33 cellular contexts compared by ENCODE assay signal in genomic region chr2:144475596-144475995, GRCh38.
"Had no signal": no experiment of that assay in that cellular context is flagged by ENCODE, and none has a peak within 500 bp of the region (broad histone marks: within the 10 kb centered on the region; RNA-seq: fewer than 3 reads in every experiment).

No MANE protein-coding gene starts in this region.

- H3K9me3 ChIP-seq: breast epithelium, lower lobe of right lung, pancreas, prostate gland, stomach, testis, transverse colon had no signal

- H3K9me3 Mint-ChIP-seq: activated B cell treated with CpG ODN at 0.5 μM for 24 hours; activated naive CD4-positive, alpha-beta T cell treated with anti-CD3 and anti-CD28 coated beads, Interleukin-2, amount 50 U/mL, for 24 hours; activated naive CD8-positive, alpha-beta T cell treated with anti-CD3 and anti-CD28 coated beads, Interleukin-2, amount 50 U/mL, for 24 hours; activated T-helper 2 cell treated with anti-CD3 and anti-CD28 coated beads, Interferon-gamma antibody, Interleukin-2, Interleukin-4, amounts not matched to agents 10 μg/mL and 5 μg/mL and 100 μg/mL, durations not matched to agents 14 hours and 24 hours and 36 hours; endodermal cell; nephron progenitor cell; stimulated activated naive B cell treated with anti-CD40 and anti-IgM and Interleukin-4, amounts not matched to agents 10 μg/mL and 1 μg/mL and 100 μg/mL, for 72 hours; T-helper 2 cell treated with Interferon-gamma antibody and Interleukin-4, amounts not matched to agents 5 μg/mL and 100 μg/mL, for 36 hours had no signal

- H3K36me3 Mint-ChIP-seq: activated naive CD4-positive, alpha-beta T cell treated with anti-CD3 and anti-CD28 coated beads, Interleukin-2, amount 50 U/mL, for 24 hours had no signal

- H3K4me1 ChIP-seq: breast epithelium, prostate gland had no signal

- FAIRE-seq: pancreas, small intestine had no signal

- H3K27me3 Mint-ChIP-seq: activated B cell treated with CpG ODN at 0.5 μM for 24 hours; activated CD8-positive, alpha-beta memory T cell treated with anti-CD3 and anti-CD28 coated beads, Interleukin-2, amount 10 ng/mL, durations not matched to agents 7 days and 5 days; activated naive CD4-positive, alpha-beta T cell treated with anti-CD3 and anti-CD28 coated beads, Interleukin-2, amount 50 U/mL, for 24 hours; activated naive CD8-positive, alpha-beta T cell treated with anti-CD3 and anti-CD28 coated beads, Interleukin-2, amount 50 U/mL, for 24 hours; stimulated activated naive B cell treated with anti-CD40 and anti-IgM and Interleukin-4, amounts not matched to agents 10 μg/mL and 1 μg/mL and 100 μg/mL, for 72 hours had no signal

- H3K27ac Mint-ChIP-seq: activated CD8-positive, alpha-beta memory T cell treated with anti-CD3 and anti-CD28 coated beads, Interleukin-2, amount 10 ng/mL, durations not matched to agents 7 days and 5 days; activated CD8-positive, alpha-beta T cell treated with anti-CD3 and anti-CD28 coated beads, Interleukin-2, amount 10 ng/mL, durations not matched to agents 7 days and 5 days; activated naive CD4-positive, alpha-beta T cell treated with anti-CD3 and anti-CD28 coated beads, Interleukin-2, amount 50 U/mL, for 24 hours; activated naive CD8-positive, alpha-beta T cell treated with anti-CD3 and anti-CD28 coated beads, Interleukin-2, amount 50 U/mL, for 24 hours; activated T-helper 2 cell treated with anti-CD3 and anti-CD28 coated beads, Interferon-gamma antibody, Interleukin-2, Interleukin-4, amounts not matched to agents 10 μg/mL and 5 μg/mL and 100 μg/mL, durations not matched to agents 14 hours and 24 hours and 36 hours; endodermal cell; stimulated activated naive B cell treated with anti-CD40 and anti-IgM and Interleukin-4, amounts not matched to agents 10 μg/mL and 1 μg/mL and 100 μg/mL, for 72 hours; T-helper 2 cell treated with Interferon-gamma antibody and Interleukin-4, amounts not matched to agents 5 μg/mL and 100 μg/mL, for 36 hours had no signal

- H3K27ac ChIP-seq: breast epithelium, lower lobe of right lung, pancreas, prostate gland, stomach, testis, transverse colon had no signal

- H3K36me3 ChIP-seq: breast epithelium, pancreas, prostate gland, stomach, transverse colon had no signal

- H3K4me3 Mint-ChIP-seq: activated B cell treated with CpG ODN at 0.5 μM for 24 hours; activated CD8-positive, alpha-beta memory T cell treated with anti-CD3 and anti-CD28 coated beads, Interleukin-2, amount 10 ng/mL, durations not matched to agents 7 days and 5 days; activated CD8-positive, alpha-beta T cell treated with anti-CD3 and anti-CD28 coated beads, Interleukin-2, amount 10 ng/mL, durations not matched to agents 7 days and 5 days; activated naive CD4-positive, alpha-beta T cell treated with anti-CD3 and anti-CD28 coated beads, Interleukin-2, amount 50 U/mL, for 24 hours; activated naive CD8-positive, alpha-beta T cell treated with anti-CD3 and anti-CD28 coated beads, Interleukin-2, amount 50 U/mL, for 24 hours; endodermal cell; nephron progenitor cell; stimulated activated naive B cell treated with anti-CD40 and anti-IgM and Interleukin-4, amounts not matched to agents 10 μg/mL and 1 μg/mL and 100 μg/mL, for 72 hours; T-helper 2 cell treated with Interferon-gamma antibody and Interleukin-4, amounts not matched to agents 5 μg/mL and 100 μg/mL, for 36 hours had no signal

- DNase-seq: activated B cell treated with CpG ODN at 0.5 μM for 24 hours; activated CD8-positive, alpha-beta memory T cell treated with anti-CD3 and anti-CD28 coated beads, Interleukin-2, amount 10 ng/mL, durations not matched to agents 7 days and 5 days; activated CD8-positive, alpha-beta T cell treated with anti-CD3 and anti-CD28 coated beads, Interleukin-2, amount 10 ng/mL, durations not matched to agents 7 days and 5 days; activated naive CD8-positive, alpha-beta T cell treated with anti-CD3 and anti-CD28 coated beads, Interleukin-2, amount 50 U/mL, for 24 hours; activated T-cell treated with anti-CD3 and anti-CD28 coated beads, Interleukin-2, amount 50 U/mL, for 48 hours; amygdala; cerebellar nuclear complex; cortex of kidney; endodermal cell; foreskin fibroblast; head of caudate nucleus; kidney glomerular epithelial cell; lower lobe of right lung; mesenchymal stem cell; nephron progenitor cell; pancreas; retina; small intestine; stimulated activated CD4-positive, alpha-beta T cell treated with anti-CD3 and anti-CD28 coated beads, Interleukin-15, amount 100 ng/mL, for 24 hours; stimulated activated CD4-positive, alpha-beta T cell treated with anti-CD3 and anti-CD28 coated beads, Interleukin-2, amount 100 ng/mL, for 24 hours; stimulated activated naive B cell treated with anti-CD40 and anti-IgM and Interleukin-4, amounts not matched to agents 10 μg/mL and 1 μg/mL and 100 μg/mL, for 72 hours; stomach; T-helper 1 cell; testis; transverse colon had no signal

- H3K27me3 ChIP-seq: breast epithelium, pancreas, stomach, testis had no signal

- ATAC-seq: activated CD8-positive, alpha-beta T cell treated with anti-CD3 and anti-CD28 coated beads, Interleukin-2, amount 10 ng/mL, durations not matched to agents 7 days and 5 days; esophagus mucosa; left lobe of liver; lower lobe of right lung; sciatic nerve; stimulated activated naive B cell treated with anti-CD40 and anti-IgM and Interleukin-4, amounts not matched to agents 10 μg/mL and 1 μg/mL and 100 μg/mL, for 72 hours had no signal

- H3K4me3 ChIP-seq: breast epithelium, lower lobe of right lung, pancreas, prostate gland, stomach, testis, transverse colon had no signal
